In the genomic region with DNA sequence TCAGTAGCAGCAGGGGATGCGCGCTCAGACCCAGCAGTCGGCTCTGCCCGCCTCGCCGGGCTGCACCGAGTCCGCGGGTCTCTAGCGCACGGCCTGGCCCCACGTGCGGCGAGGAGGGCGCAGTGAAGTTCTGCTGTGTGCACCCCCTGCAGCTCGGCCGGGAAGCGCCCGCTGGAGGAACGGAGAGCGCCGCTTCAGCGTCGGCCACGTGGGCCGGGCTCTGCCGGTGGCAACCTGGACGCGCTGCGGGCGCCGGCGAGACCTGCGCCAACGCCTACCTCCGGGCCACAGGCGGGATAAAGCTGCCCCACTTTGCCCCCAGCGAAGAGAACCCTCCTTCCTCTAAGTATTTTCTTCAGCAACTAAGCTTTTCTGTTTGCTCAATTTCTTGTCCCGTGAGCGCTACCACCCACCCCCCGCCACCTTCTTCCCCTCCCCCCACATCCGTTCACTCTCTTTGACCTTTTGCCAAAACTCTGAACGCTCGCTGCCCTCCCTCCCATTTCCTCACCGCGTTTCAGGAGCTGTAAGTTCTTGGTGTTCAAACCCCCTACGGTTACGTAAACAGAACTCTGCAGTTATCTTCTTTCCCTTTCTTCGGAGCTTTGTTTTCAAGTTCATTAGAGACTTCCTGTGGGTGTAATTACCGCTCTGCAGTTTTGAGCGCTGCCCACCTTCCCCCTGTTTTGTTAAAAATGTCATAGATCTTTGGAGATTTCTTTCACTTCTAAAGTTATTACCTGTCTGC, we compare ENCODE assay signal across 8 cellular contexts. TPM values are rescaled to one million over a fixed set of nuclear protein-coding genes. Genes with fewer than 3 reads are reported as not detected.
A peak's percentile ranks its signal among the peaks of the same experiment; 100 is the strongest.
DNase-seq lines count a peak whose midpoint lies in the region; FAIRE-seq lines count a peak whose summit lies in the region.

No MANE protein-coding gene starts in this region.

- H3K4me1 Mint-ChIP-seq in dendritic cell treated with granulocyte-macrophage colony-stimulating factor and Interleukin-4, amounts not matched to agents 40 ng/mL and 50 ng/mL, for 4 days (ENCODE audit: low read depth): peaks cover 22% of the 10 kb centered on the region

- no peaks in the 10 kb centered on the region for H3K9me3 Mint-ChIP-seq in dendritic cell treated with granulocyte-macrophage colony-stimulating factor and Interleukin-4, amounts not matched to agents 40 ng/mL and 50 ng/mL, for 4 days

- intact Hi-C loops in dendritic cell treated with granulocyte-macrophage colony-stimulating factor and Interleukin-4, amounts not matched to agents 40 ng/mL and 50 ng/mL, for 4 days (cut with micrococcal nuclease): no loop called here

- H2BK5ac ChIP-seq in mesenchymal stem cell (ENCODE audit: low read depth, low read length, poor library complexity, severe bottlenecking): no peak overlapping the region

- peaks cover 0 to 63% of the 10 kb centered on the region in 2 experiments for H3K27me3 ChIP-seq in mesenchymal stem cell (ENCODE audit: control insufficient read depth in 1 of 2, insufficient read depth in 1 of 2, low read length in 2 of 2)

- FAIRE-seq in GM19239 (lab: Jason Lieb, UNC): peak; percentile 81

- peak overlapping the region; percentile 75 for H2AFZ ChIP-seq in mesenchymal stem cell (ENCODE audit: low read depth, low read length)

- H3K27ac ChIP-seq in KOPT-K1 (ENCODE audit: low read depth, low read length, poor library complexity, severe bottlenecking) (peak overlapping the region; percentile 96), mesenchymal stem cell (ENCODE audit: low read length, poor library complexity, severe bottlenecking) (no peak overlapping the region)

- H3K4me2 ChIP-seq in mesenchymal stem cell (ENCODE audit: low read length, poor library complexity, severe bottlenecking): peak overlapping the region; percentile 90

- H3K9ac ChIP-seq in mesenchymal stem cell (ENCODE audit: low read length): peak overlapping the region; percentile 34

- H3K9me3 ChIP-seq in KOPT-K1 (ENCODE audit: insufficient read depth, low read length, poor library complexity, severe bottlenecking): peaks cover 6% of the 10 kb centered on the region
- no peaks in the 10 kb centered on the region for H3K9me3 ChIP-seq in mesenchymal stem cell (ENCODE audit: control insufficient read depth, low read length)

- WGBS in mesenchymal stem cell: 1% methylated on average over 50 of the region's 51 CpGs

- H3K36me3 Mint-ChIP-seq in dendritic cell treated with granulocyte-macrophage colony-stimulating factor and Interleukin-4, amounts not matched to agents 40 ng/mL and 50 ng/mL, for 4 days (ENCODE audit: low read depth): no peaks in the 10 kb centered on the region

- peak overlapping the region; percentile 50 for H3K27ac Mint-ChIP-seq in dendritic cell treated with granulocyte-macrophage colony-stimulating factor and Interleukin-4, amounts not matched to agents 40 ng/mL and 50 ng/mL, for 4 days

- peak overlapping the region; percentile 56 to 72 for H3K4me3 ChIP-seq in mesenchymal stem cell (ENCODE audit: insufficient read depth in 1 of 2, low read depth in 1 of 2, low read length in 2 of 2)

- peak overlapping the region; percentile 67 to 69 for H3K18ac ChIP-seq in mesenchymal stem cell (ENCODE audit: low read depth in 1 of 2, low read length in 2 of 2)

- peak overlapping the region; percentile 79 for H4K8ac ChIP-seq in mesenchymal stem cell (ENCODE audit: low read length)

- H2BK12ac ChIP-seq in mesenchymal stem cell (ENCODE audit: low read length in 2 of 2): peak overlapping the region in 1 of 2 experiments; percentile 47

- no peak overlapping the region for H3K23ac ChIP-seq in mesenchymal stem cell (ENCODE audit: low read length in 2 of 2)

- peaks cover 6% of the 10 kb centered on the region for H3K4me1 ChIP-seq in mesenchymal stem cell (ENCODE audit: control insufficient read depth, insufficient read depth, low read depth, low read length)

- H3K79me1 ChIP-seq in mesenchymal stem cell (replicated peaks; ENCODE audit: low read length, poor library complexity, severe bottlenecking): no peaks in the 10 kb centered on the region

- in situ Hi-C loops in ACHN (cut with HindIII; ENCODE audit: low pct_ligation_motif_present, low pct_unique_long_range_greater_than_20kb, low sequenced_read_pairs): no loop called here

- DNase-seq in ACHN (peak; percentile 11), GM19239 (ENCODE audit: insufficient read length, low spot score) (peak; percentile 29), mesenchymal stem cell (peak; percentile 40), NCI-H2196 (lab: John Stamatoyannopoulos, UW; ENCODE audit: unreplicated experiment) (no peak)
- DNase-seq in activated CD4-positive, alpha-beta T cell treated with anti-CD3 and anti-CD28 coated beads for 4 hours: peak; percentile 64 to 70
- peak; percentile 43 for DNase-seq in stimulated activated CD8-positive, alpha-beta memory T cell treated with anti-CD3 and anti-CD28 coated beads, Interleukin-12 subunit alpha, Interleukin-12 subunit beta, amount 100 ng/mL, for 4 hours (ENCODE audit: low read depth)

- H2BK15ac ChIP-seq in mesenchymal stem cell (ENCODE audit: low read depth, poor library complexity, severe bottlenecking): no peak overlapping the region

- peak overlapping the region; percentile 53 for H4K91ac ChIP-seq in mesenchymal stem cell (ENCODE audit: low read length)

- H3K27me3 Mint-ChIP-seq in dendritic cell treated with granulocyte-macrophage colony-stimulating factor and Interleukin-4, amounts not matched to agents 40 ng/mL and 50 ng/mL, for 4 days: peaks cover 5% of the 10 kb centered on the region

- peak overlapping the region in 1 of 2 experiments; percentile 45 for H3K4ac ChIP-seq in mesenchymal stem cell (ENCODE audit: low read depth in 1 of 2, low read length in 2 of 2)

- H3K36me3 ChIP-seq in KOPT-K1 (ENCODE audit: insufficient read depth, low read length) (no peaks in the 10 kb centered on the region), mesenchymal stem cell (ENCODE audit: control insufficient read depth in 1 of 2, insufficient read depth in 2 of 2, low read depth in 1 of 2, low read length in 2 of 2) (no peaks in the 10 kb centered on the region)

- H2BK120ac ChIP-seq in mesenchymal stem cell (ENCODE audit: low read depth, low read length): peak overlapping the region; percentile 85

- no peak overlapping the region for H2AK5ac ChIP-seq in mesenchymal stem cell (ENCODE audit: low read length, severe bottlenecking)

- peak overlapping the region; percentile 76 for H3K4me3 Mint-ChIP-seq in dendritic cell treated with granulocyte-macrophage colony-stimulating factor and Interleukin-4, amounts not matched to agents 40 ng/mL and 50 ng/mL, for 4 days

- peak overlapping the region in 1 of 2 experiments; percentile 84 for H3K14ac ChIP-seq in mesenchymal stem cell (ENCODE audit: low read length in 2 of 2)

RNA-seq across cellular contexts. Expression of a gene that starts 42.6 kb away (rescaled TPM):
- not detected for polyA plus RNA-seq in mesenchymal stem cell (2013, experiment 1 of 2)
- polyA plus RNA-seq in mesenchymal stem cell (2013, experiment 2 of 2): not detected
